In genomic region chr2:27771202-27771547, GRCh38 we compare ENCODE assay signal across 8 cellular contexts. TPM values are rescaled to one million over a fixed set of nuclear protein-coding genes. Genes with fewer than 3 reads are reported as not detected.
DNase-seq lines count a peak whose midpoint lies in the region; ATAC-seq and TF ChIP-seq lines count a peak whose summit lies in the region.

No MANE protein-coding gene starts in this region.

- no peaks in the 10 kb centered on the region for H3K9me3 ChIP-seq in mononuclear cell (ENCODE audit: low read depth, low read length)

- ATAC-seq in GM19035 (IDR thresholded peaks at IDR 0.05; ENCODE audit: unreplicated experiment) (peak; percentile 19), HG03159 (IDR thresholded peaks at IDR 0.05; ENCODE audit: unreplicated experiment) (peak; percentile 26), esophagus mucosa (no peak)

- H3K4me1 ChIP-seq in mononuclear cell (ENCODE audit: insufficient read depth, low read length), result peaks cover 37% of the 10 kb centered on the region

- H3K36me3 Mint-ChIP-seq in brain, result peaks cover 16% of the 10 kb centered on the region

- peak overlapping the region; percentile 96 to 100 (median 99) for H3K4me3 Mint-ChIP-seq in brain

- peak overlapping the region; percentile 92 for H3K4me3 ChIP-seq in mononuclear cell (ENCODE audit: low read length)

- TF ChIP-seq CTCF in brain (conservative IDR thresholded peaks at IDR 0.05), result no peak
- no peak for TF ChIP-seq CTCF in GM13976 (IDR thresholded peaks at IDR 0.05; ENCODE audit: borderline replicate concordance, control extremely low read depth, extremely low read depth, insufficient read depth, missing control alignments)

- peaks cover 38% of the 10 kb centered on the region for H3K27me3 Mint-ChIP-seq in brain

- in situ Hi-C loops in GM13976 (cut with MboI; ENCODE audit: low sequenced_read_pairs, unreplicated experiment), result no loop called here

- H3K9me3 Mint-ChIP-seq in brain, result peaks cover 0 to 4% (median 0%) of the 10 kb centered on the region in 5 experiments

- peak overlapping the region; percentile 98 to 100 (median 99) for H3K27ac Mint-ChIP-seq in brain

- no peak for DNase-seq in NCI-H524 treated with DMSO at 0.1 percent for 48 hours (lab: John Stamatoyannopoulos, UW)
- DNase-seq in GM13976 (ENCODE audit: low spot score), result no peak
- no peak for DNase-seq in HT-29 (ENCODE audit: low spot score)

- no peaks in the 10 kb centered on the region for H3K27me3 ChIP-seq in mononuclear cell (ENCODE audit: insufficient read depth, low read length)

- H3K4me1 Mint-ChIP-seq in brain, result peaks cover 42% of the 10 kb centered on the region

RNA-seq across cellular contexts. Expression of gene MRPL33, which starts 0.3 kb away (rescaled TPM):
- 115 TPM for polyA plus RNA-seq in brain (ENCODE audit: insufficient read depth, low read depth, low replicate concordance)
- total RNA-seq in mononuclear cell (75.2 TPM), esophagus mucosa (37.3 TPM)
- total RNA-seq in HT-29 (2014; rRNA removed; shearing (Covaris generic)), result 64.9 and 72.1 TPM in 2 replicates
